Comparison of ENCODE assay signal across 8 cellular contexts in genomic region chr21:25385912-25386474, GRCh38.
A peak's percentile ranks its signal among the peaks of the same experiment; 100 is the strongest.
DNase-seq lines count a peak whose midpoint lies in the region; ATAC-seq and TF ChIP-seq lines count a peak whose summit lies in the region.

No MANE protein-coding gene starts in this region.

- no peak overlapping the region for H3K4me3 Mint-ChIP-seq in natural killer cell

- in situ Hi-C loops in SK-MEL-5 (cut with HindIII; ENCODE audit: low pct_unique_long_range_greater_than_20kb, low sequenced_read_pairs) = no loop called here

- no peaks in the 10 kb centered on the region for H3K4me1 Mint-ChIP-seq in natural killer cell

- no peaks in the 10 kb centered on the region for H3K4me1 ChIP-seq in esophagus muscularis mucosa

- H3K9me3 Mint-ChIP-seq in natural killer cell = no peaks in the 10 kb centered on the region

- intact Hi-C loops in esophagus muscularis mucosa (cut with DNase I) (loop anchor here (10.0 kb wide), 1 partner anchor 101 kb away; no protein-coding TSS in a partner anchor), natural killer cell (cut with micrococcal nuclease) (loop anchor here (2.0 kb wide), 1 partner anchor 1531 kb away; no protein-coding TSS in a partner anchor)

- H3K27ac ChIP-seq in esophagus muscularis mucosa (replicated peaks in 1 of 4) = no peak overlapping the region

- ATAC-seq in GM18858 (IDR thresholded peaks at IDR 0.05; ENCODE audit: unreplicated experiment) = peak; percentile 44
- peak in 1 of 3 donors; percentile 57 for ATAC-seq in natural killer cell
- no peak for ATAC-seq in GM21515 (IDR thresholded peaks at IDR 0.05; ENCODE audit: unreplicated experiment)
- no peak for ATAC-seq in stimulated activated naive CD8-positive, alpha-beta T cell treated with anti-CD3 and anti-CD28 coated beads, Interleukin-15, Interleukin-2, amounts not matched to agents 100 U/mL and 50 U/mL, for 24 hours

- no peaks in the 10 kb centered on the region for H3K27me3 ChIP-seq in esophagus muscularis mucosa

- 13% methylated on average over 8 of the region's 8 CpGs for WGBS in esophagus muscularis mucosa

- DNase-seq in AG20443 (ENCODE audit: low spot score) (peak; percentile 57), NCI-H1092 treated with DMSO at 0.1 percent for 48 hours (lab: John Stamatoyannopoulos, UW) (peak; percentile 84), SK-MEL-5 (ENCODE audit: low read depth, low spot score) (peak; percentile 62), esophagus muscularis mucosa (ENCODE audit: extremely low spot score) (no peak), natural killer cell (no peak)
- no peak for DNase-seq in stimulated activated naive CD8-positive, alpha-beta T cell treated with anti-CD3 and anti-CD28 coated beads, Interleukin-15, Interleukin-2, amounts not matched to agents 100 U/mL and 50 U/mL, for 24 hours

- H3K4me3 ChIP-seq in esophagus muscularis mucosa = no peak overlapping the region

- peaks cover 0 to 6% of the 10 kb centered on the region in 2 donors for H3K27me3 Mint-ChIP-seq in natural killer cell (ENCODE audit: low read depth in 2 of 2)

- no peak for TF ChIP-seq POLR2A in esophagus muscularis mucosa (IDR thresholded peaks at IDR 0.05; ENCODE audit: low read depth)

- H3K9me3 ChIP-seq in esophagus muscularis mucosa = no peaks in the 10 kb centered on the region

- H3K36me3 Mint-ChIP-seq in natural killer cell = no peaks in the 10 kb centered on the region

- no peak overlapping the region for H3K27ac Mint-ChIP-seq in natural killer cell

- H3K36me3 ChIP-seq in esophagus muscularis mucosa = no peaks in the 10 kb centered on the region

- no peak for TF ChIP-seq EP300 in esophagus muscularis mucosa (IDR thresholded peaks at IDR 0.05)

- TF ChIP-seq CTCF in esophagus muscularis mucosa (IDR thresholded peaks at IDR 0.05) = peak; percentile 73 to 86 (median 74)
- peak; percentile 92 for TF ChIP-seq CTCF in natural killer cell (IDR thresholded peaks at IDR 0.05)

Comparison
In these comparisons a context has a peak if more than half of its experiments do, and no peak if none do; other contexts are left out.
1. DNase-seq: peak in AG20443 (single experiment), NCI-H1092 treated with DMSO at 0.1 percent for 48 hours (single experiment) and SK-MEL-5 (single experiment); none in esophagus muscularis mucosa (single experiment), natural killer cell (single experiment) and stimulated activated naive CD8-positive, alpha-beta T cell treated with anti-CD3 and anti-CD28 coated beads, Interleukin-15, Interleukin-2, amounts not matched to agents 100 U/mL and 50 U/mL, for 24 hours (single experiment).